19 cellular contexts compared by ENCODE assay signal in the genomic region with DNA sequence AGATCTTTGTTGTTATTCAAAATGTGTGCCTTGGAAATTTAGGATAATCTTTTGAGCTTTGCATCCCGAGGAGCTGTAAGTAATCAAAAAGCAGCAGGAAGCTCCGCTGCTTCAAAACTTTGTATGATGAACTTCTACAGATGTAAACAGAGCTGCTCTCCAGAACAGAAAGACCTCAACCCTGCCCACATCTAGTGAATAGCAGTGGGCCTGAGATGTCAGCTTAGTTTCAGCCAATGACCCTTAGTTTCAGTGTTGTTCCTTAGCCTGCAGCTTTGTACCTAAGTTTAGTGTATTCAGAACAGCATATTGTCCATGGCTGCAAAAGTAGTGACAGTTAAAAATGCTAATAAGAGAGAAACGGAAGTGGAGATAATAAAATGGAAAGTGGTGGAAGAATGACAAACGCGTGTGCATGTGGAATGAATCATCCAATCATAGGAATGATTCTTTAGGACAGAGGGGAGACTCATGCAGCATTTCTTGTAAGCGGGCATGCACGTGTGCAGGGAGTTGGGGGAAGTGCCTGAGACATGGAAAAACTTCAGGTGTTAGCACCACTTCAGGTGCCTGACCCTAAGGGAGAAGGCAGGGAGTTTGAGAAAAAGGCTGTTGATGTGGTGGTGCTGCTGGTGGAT. TPM values are rescaled to one million over a fixed set of nuclear protein-coding genes. Genes with fewer than 3 reads are reported as not detected.
A peak's percentile ranks its signal among the peaks of the same experiment; 100 is the strongest.
DNase-seq lines count a peak whose midpoint lies in the region; ATAC-seq and TF ChIP-seq lines count a peak whose summit lies in the region.
"Had no signal": no experiment of that assay in that cellular context is flagged by ENCODE, and none has a peak within 500 bp of the region (broad histone marks: within the 10 kb centered on the region; RNA-seq: fewer than 3 reads in every experiment).

No MANE protein-coding gene starts in this region.

- peaks cover 6% of the 10 kb centered on the region for H3K4me1 Mint-ChIP-seq in activated T-helper 17 cell treated with anti-CD3 and anti-CD28 coated beads, Interleukin-2, amount 50 U/mL, for 72 hours
- no peaks in the 10 kb centered on the region for H3K4me1 Mint-ChIP-seq in activated CD4-positive, alpha-beta memory T cell treated with anti-CD3 and anti-CD28 coated beads for 36 hours (ENCODE audit: low read depth)
- H3K4me1 Mint-ChIP-seq: activated B cell treated with CpG ODN at 0.5 μM for 24 hours; stimulated activated naive CD8-positive, alpha-beta T cell treated with anti-CD3 and anti-CD28 coated beads, Interleukin-15, amount 100 ng/mL, for 72 hours had no signal

- H3K36me3 ChIP-seq in A673 (ENCODE audit: insufficient read depth, low read length, poor library complexity, severe bottlenecking) = no peaks in the 10 kb centered on the region
- H3K36me3 ChIP-seq in HAP-1 (replicated peaks) = no peaks in the 10 kb centered on the region

- no peaks in the 10 kb centered on the region for H3K36me3 Mint-ChIP-seq in activated T-helper 17 cell treated with anti-CD3 and anti-CD28 coated beads, Interleukin-2, amount 50 U/mL, for 72 hours (ENCODE audit: low read depth)
- no peaks in the 10 kb centered on the region for H3K36me3 Mint-ChIP-seq in activated CD4-positive, alpha-beta memory T cell treated with anti-CD3 and anti-CD28 coated beads for 36 hours

- BruUV-seq in A673 (replicated peaks; lab: Mats Ljungman, UMichigan) = no TSS peak

- DNase-seq in A673 (ENCODE audit: low spot score) (peak; percentile 71), HAP-1 (ENCODE audit: low spot score in 2 of 2) (peak; percentile 34 to 65), fibroblast of villous mesenchyme (ENCODE audit: low read depth) (peak; percentile 38), HEK293T (ENCODE audit: extremely low spot score) (no peak)
- no peak for DNase-seq in activated CD4-positive, alpha-beta T cell treated with anti-CD3 and anti-CD28 coated beads for 4 hours
- no peak for DNase-seq in activated CD4-positive, alpha-beta memory T cell treated with anti-CD3 and anti-CD28 coated beads for 36 hours
- DNase-seq: activated B cell treated with CpG ODN at 0.5 μM for 24 hours; activated effector memory CD4-positive, alpha-beta T cell treated with Interleukin-2 at 50 U/mL for 16 hours; GOT3; mammary epithelial cell; NCI-H1105; NCI-H774; stimulated activated naive CD8-positive, alpha-beta T cell treated with anti-CD3 and anti-CD28 coated beads, Interleukin-15, amount 100 ng/mL, for 72 hours; T-helper 1 cell had no signal

- peak overlapping the region; percentile 35 for H3K27ac Mint-ChIP-seq in activated T-helper 17 cell treated with anti-CD3 and anti-CD28 coated beads, Interleukin-2, amount 50 U/mL, for 72 hours
- no peak overlapping the region for H3K27ac Mint-ChIP-seq in activated CD4-positive, alpha-beta memory T cell treated with anti-CD3 and anti-CD28 coated beads for 36 hours
- H3K27ac Mint-ChIP-seq: activated B cell treated with CpG ODN at 0.5 μM for 24 hours, nephron had no signal

- CTCF ChIA-PET in A673 (lab: Charles Lee) = no interaction called here
- CTCF ChIA-PET in HEK293T (lab: Yijun Ruan, JAX) = no interaction called here
- CTCF ChIA-PET in activated CD4-positive, alpha-beta memory T cell treated with anti-CD3 and anti-CD28 coated beads for 36 hours (lab: Charles Lee) = no interaction called here

- no peak overlapping the region for H3K4me3 Mint-ChIP-seq in activated T-helper 17 cell treated with anti-CD3 and anti-CD28 coated beads, Interleukin-2, amount 50 U/mL, for 72 hours
- no peak overlapping the region for H3K4me3 Mint-ChIP-seq in activated CD4-positive, alpha-beta memory T cell treated with anti-CD3 and anti-CD28 coated beads for 36 hours
- H3K4me3 Mint-ChIP-seq: activated B cell treated with CpG ODN at 0.5 μM for 24 hours; nephron; stimulated activated naive CD8-positive, alpha-beta T cell treated with anti-CD3 and anti-CD28 coated beads, Interleukin-15, amount 100 ng/mL, for 72 hours had no signal

- no peak overlapping the region for H3K4me3 ChIP-seq in A673 (ENCODE audit: low read depth, low read length, poor library complexity, severe bottlenecking)
- H3K4me3 ChIP-seq in HAP-1 = no peak overlapping the region
- H3K4me3 ChIP-seq in fibroblast of villous mesenchyme (ENCODE audit: low read depth, low read length) = no peak overlapping the region
- H3K4me3 ChIP-seq: A549, GM12878 had no signal

- H3K27me3 ChIP-seq in A673 (replicated peaks; ENCODE audit: insufficient read depth, low read depth, low read length, poor library complexity) (no peaks in the 10 kb centered on the region), HAP-1 (ENCODE audit: low read depth) (no peaks in the 10 kb centered on the region)

- intact Hi-C loops in A673 (cut with micrococcal nuclease; ENCODE audit: unreplicated experiment) = no loop called here
- intact Hi-C loops in activated CD4-positive, alpha-beta memory T cell treated with anti-CD3 and anti-CD28 coated beads for 36 hours (cut with micrococcal nuclease) = no loop called here

- H3K4me1 ChIP-seq in A673 (ENCODE audit: insufficient read depth, low read length, poor library complexity, severe bottlenecking) = peaks cover 13% of the 10 kb centered on the region
- H3K4me1 ChIP-seq in HAP-1 = peaks cover 39% of the 10 kb centered on the region
- H3K4me1 ChIP-seq: A549 had no signal

- TF ChIP-seq CTCF in A673 (conservative IDR thresholded peaks at IDR 0.05; ENCODE audit: low read depth, low read length) (no peak), fibroblast of villous mesenchyme (IDR thresholded peaks at IDR 0.05; ENCODE audit: insufficient read depth, low read depth, low read length) (no peak)

- no peaks in the 10 kb centered on the region for H3K27me3 Mint-ChIP-seq in activated T-helper 17 cell treated with anti-CD3 and anti-CD28 coated beads, Interleukin-2, amount 50 U/mL, for 72 hours
- H3K27me3 Mint-ChIP-seq in activated CD4-positive, alpha-beta memory T cell treated with anti-CD3 and anti-CD28 coated beads for 36 hours = no peaks in the 10 kb centered on the region
- H3K27me3 Mint-ChIP-seq: activated B cell treated with CpG ODN at 0.5 μM for 24 hours; stimulated activated naive CD8-positive, alpha-beta T cell treated with anti-CD3 and anti-CD28 coated beads, Interleukin-15, amount 100 ng/mL, for 72 hours had no signal

- peak overlapping the region; percentile 0 for H3K27ac ChIP-seq in A673 (ENCODE audit: low read depth, low read length, poor library complexity, severe bottlenecking)
- H3K27ac ChIP-seq: A549 had no signal

- H3K9me3 ChIP-seq in A673 (ENCODE audit: low read depth, low read length, poor library complexity, severe bottlenecking) (no peaks in the 10 kb centered on the region), HAP-1 (no peaks in the 10 kb centered on the region)
- H3K9me3 ChIP-seq: A549 had no signal

- POLR2A ChIA-PET in A673 (lab: Charles Lee; ENCODE audit: low non-redundant PET) = no interaction called here
- POLR2A ChIA-PET in HEK293T (lab: Yijun Ruan, JAX) = no interaction called here
- POLR2A ChIA-PET in activated CD4-positive, alpha-beta memory T cell treated with anti-CD3 and anti-CD28 coated beads for 36 hours (lab: Charles Lee) = no interaction called here

- in situ Hi-C loops in HAP-1 (cut with MboI; ENCODE audit: low sequenced_read_pairs) = no loop called here

- no peaks in the 10 kb centered on the region for H3K9me3 Mint-ChIP-seq in activated T-helper 17 cell treated with anti-CD3 and anti-CD28 coated beads, Interleukin-2, amount 50 U/mL, for 72 hours
- H3K9me3 Mint-ChIP-seq in activated CD4-positive, alpha-beta memory T cell treated with anti-CD3 and anti-CD28 coated beads for 36 hours = no peaks in the 10 kb centered on the region
- H3K9me3 Mint-ChIP-seq: activated B cell treated with CpG ODN at 0.5 μM for 24 hours; nephron; stimulated activated naive CD8-positive, alpha-beta T cell treated with anti-CD3 and anti-CD28 coated beads, Interleukin-15, amount 100 ng/mL, for 72 hours had no signal

- ATAC-seq in activated T-helper 17 cell treated with anti-CD3 and anti-CD28 coated beads, Interleukin-2, amount 50 U/mL, for 72 hours (replicated peaks) = no peak
- no peak for ATAC-seq in HG02642 (IDR thresholded peaks at IDR 0.05; ENCODE audit: poor library complexity, unreplicated experiment)
- ATAC-seq: A549; GM12878; stimulated activated naive CD8-positive, alpha-beta T cell treated with anti-CD3 and anti-CD28 coated beads, Interleukin-15, amount 100 ng/mL, for 72 hours had no signal

TF ChIP-seq in HEK293T, 16 proteins besides CTCF, POLR2A, EP300 and RAD21:
- TF ChIP-seq ARNT (IDR thresholded peaks at IDR 0.05) = no peak
- TF ChIP-seq FOXA1 (IDR thresholded peaks at IDR 0.05) = no peak
- TF ChIP-seq SUZ12 (IDR thresholded peaks at IDR 0.05) = no peak
- TF ChIP-seq, protein P1, sequence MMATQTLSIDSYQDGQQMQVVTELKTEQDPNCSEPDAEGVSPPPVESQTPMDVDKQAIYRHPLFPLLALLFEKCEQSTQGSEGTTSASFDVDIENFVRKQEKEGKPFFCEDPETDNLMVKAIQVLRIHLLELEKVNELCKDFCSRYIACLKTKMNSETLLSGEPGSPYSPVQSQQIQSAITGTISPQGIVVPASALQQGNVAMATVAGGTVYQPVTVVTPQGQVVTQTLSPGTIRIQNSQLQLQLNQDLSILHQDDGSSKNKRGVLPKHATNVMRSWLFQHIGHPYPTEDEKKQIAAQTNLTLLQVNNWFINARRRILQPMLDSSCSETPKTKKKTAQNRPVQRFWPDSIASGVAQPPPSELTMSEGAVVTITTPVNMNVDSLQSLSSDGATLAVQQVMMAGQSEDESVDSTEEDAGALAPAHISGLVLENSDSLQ (IDR thresholded peaks at IDR 0.05) = no peak
- no peak for TF ChIP-seq FOXM1 (IDR thresholded peaks at IDR 0.05; ENCODE audit: borderline replicate concordance)
- TF ChIP-seq ELF4 (IDR thresholded peaks at IDR 0.05) = no peak
- no peak for TF ChIP-seq BHLHE40 (IDR thresholded peaks at IDR 0.05; ENCODE audit: borderline replicate concordance)
- no peak for TF ChIP-seq LEF1 (IDR thresholded peaks at IDR 0.05; ENCODE audit: borderline replicate concordance)
- no peak for TF ChIP-seq CTBP1 (IDR thresholded peaks at IDR 0.05; ENCODE audit: borderline replicate concordance)
- TF ChIP-seq SP1 (IDR thresholded peaks at IDR 0.05) = no peak
- TF ChIP-seq L3MBTL2 (conservative IDR thresholded peaks at IDR 0.05) = no peak
- no peak for TF ChIP-seq ZNF384 (IDR thresholded peaks at IDR 0.05)
- TF ChIP-seq TARDBP (IDR thresholded peaks at IDR 0.05) = no peak
- no peak for TF ChIP-seq HDGF (IDR thresholded peaks at IDR 0.05; ENCODE audit: borderline replicate concordance)
- no peak for TF ChIP-seq NFRKB (IDR thresholded peaks at IDR 0.05)

RNA-seq across cellular contexts. Expression of gene SNX24, which starts 24.9 kb away (rescaled TPM):
- 11.3 and 13.6 TPM in 2 replicates for total RNA-seq in A673 (2021)
- 10 to 100 TPM in 1 of 2 donors, 1 to 10 TPM in 1; 9.5 to 11.3 TPM for total RNA-seq in activated T-helper 17 cell treated with anti-CD3 and anti-CD28 coated beads, Interleukin-2, amount 50 U/mL, for 72 hours
- 28.0 and 29.8 TPM in 2 replicates for total RNA-seq in fibroblast of villous mesenchyme
- 1 to 10 TPM; 6.4 to 7.5 TPM for total RNA-seq in activated CD4-positive, alpha-beta memory T cell treated with anti-CD3 and anti-CD28 coated beads for 36 hours

Comparison
In these comparisons a context has a peak if more than half of its experiments do, and no peak if none do; other contexts are left out.
1. DNase-seq: peak in A673 (single experiment), HAP-1 (2 of 2) and fibroblast of villous mesenchyme (single experiment); none in activated CD4-positive, alpha-beta T cell treated with anti-CD3 and anti-CD28 coated beads for 4 hours (0 of 2), HEK293T (single experiment) and activated CD4-positive, alpha-beta memory T cell treated with anti-CD3 and anti-CD28 coated beads for 36 hours (single experiment).